In the genomic region with DNA sequence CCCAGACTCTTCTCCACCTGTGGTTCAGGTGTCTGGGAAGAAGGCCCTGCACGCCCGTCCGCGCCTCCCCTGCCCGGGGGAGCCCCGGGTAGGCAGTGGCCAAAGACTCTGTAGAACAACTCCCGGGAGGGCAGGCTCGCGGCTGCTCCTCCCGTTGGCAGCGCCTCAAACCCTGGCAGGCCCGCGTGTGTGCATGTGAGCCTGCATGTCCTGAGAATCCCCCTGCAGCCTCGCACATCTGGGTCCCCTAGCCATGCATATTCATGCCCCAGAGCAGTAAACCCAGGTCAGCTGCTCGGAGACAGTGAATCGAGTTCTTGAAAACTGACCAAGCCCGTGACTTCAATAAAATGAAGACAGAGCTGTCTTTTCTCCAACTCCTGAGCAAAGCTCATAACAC, we compare ENCODE assay signal across 9 cellular contexts.
DNase-seq lines count a peak whose midpoint lies in the region; ATAC-seq, FAIRE-seq and TF ChIP-seq lines count a peak whose summit lies in the region.
"Had no signal": no experiment of that assay in that cellular context is flagged by ENCODE, and none has a peak within 500 bp of the region (broad histone marks: within the 10 kb centered on the region; RNA-seq: fewer than 3 reads in every experiment).

No MANE protein-coding gene starts in this region.

- peak; percentile 23 for DNase-seq in activated T-cell treated with anti-CD3 and anti-CD28 coated beads, Interleukin-2, amount 50 U/mL, for 1 hour
- DNase-seq in activated T-cell treated with anti-CD3 and anti-CD28 coated beads for 4 hours (no peak), RWPE2 (ENCODE audit: low spot score) (no peak), endothelial cell of umbilical vein (ENCODE audit: low read depth, low spot score) (peak; percentile 8), mesendoderm (peak; percentile 59), tibial nerve (ENCODE audit: low spot score in 2 of 2) (peak; percentile 25 to 38), inferior parietal cortex (ENCODE audit: extremely low spot score) (no peak)

- no peak overlapping the region for H2BK15ac ChIP-seq in mesendoderm (replicated peaks; ENCODE audit: low read depth)

- dilution Hi-C loops in endothelial cell of umbilical vein (cut with MboI; ENCODE audit: extremely low pct_ligation_motif_present, low sequenced_read_pairs): no loop called here

- peak overlapping the region; percentile 87 for H3K56ac ChIP-seq in mesendoderm (ENCODE audit: low read length)

- H3K27ac ChIP-seq in RWPE2 (ENCODE audit: poor library complexity, severe bottlenecking): no peak overlapping the region
- H3K27ac ChIP-seq in endothelial cell of umbilical vein (ENCODE audit: insufficient read depth, low read depth, low read length): no peak overlapping the region
- peak overlapping the region; percentile 60 for H3K27ac ChIP-seq in mesendoderm (ENCODE audit: low read depth, low read length)
- peak overlapping the region; percentile 9 to 87 (median 71) for H3K27ac ChIP-seq in tibial nerve

- peak overlapping the region; percentile 20 for H3K4me3 ChIP-seq in RWPE2 (ENCODE audit: severe bottlenecking)
- peak overlapping the region in 2 of 3 experiments; percentile 47 to 63 for H3K4me3 ChIP-seq in endothelial cell of umbilical vein (replicated peaks in 1 of 3; ENCODE audit: insufficient read depth in 1 of 3, low read depth in 1 of 3, low read length in 3 of 3)
- H3K4me3 ChIP-seq in mesendoderm (ENCODE audit: low read length): no peak overlapping the region
- H3K4me3 ChIP-seq in tibial nerve: peak overlapping the region; percentile 37 to 60 (median 46)

- peak overlapping the region; percentile 54 for H3K18ac ChIP-seq in mesendoderm (ENCODE audit: low read length)

- H3K79me1 ChIP-seq in mesendoderm (ENCODE audit: low read length): no peaks in the 10 kb centered on the region

- H3K4me1 ChIP-seq in RWPE2 (ENCODE audit: insufficient read depth, poor library complexity, severe bottlenecking): no peaks in the 10 kb centered on the region
- H3K4me1 ChIP-seq in endothelial cell of umbilical vein (ENCODE audit: control insufficient read depth, extremely low read depth, insufficient read depth, low read length): peaks cover 17% of the 10 kb centered on the region
- H3K4me1 ChIP-seq in mesendoderm (ENCODE audit: control insufficient read depth, low read depth, low read length): peaks cover 12% of the 10 kb centered on the region
- peaks cover 0 to 34% (median 7%) of the 10 kb centered on the region in 4 donors for H3K4me1 ChIP-seq in tibial nerve

- intact Hi-C loops in endothelial cell of umbilical vein (cut with micrococcal nuclease): loop anchor here (1.0 to 5.0 kb wide), 3 partner anchors 95 to 162 kb away; no protein-coding TSS in a partner anchor

- POLR2A ChIA-PET in endothelial cell of umbilical vein (lab: Charles Lee): no interaction called here

- no peak overlapping the region for H2AK5ac ChIP-seq in mesendoderm (ENCODE audit: low read length)

- no peaks in the 10 kb centered on the region for H3K9me1 ChIP-seq in endothelial cell of umbilical vein (replicated peaks; ENCODE audit: control insufficient read depth, extremely low read depth, insufficient read depth, low read length)

- TF ChIP-seq CTCF in RWPE2 (IDR thresholded peaks at IDR 0.05; ENCODE audit: poor library complexity, severe bottlenecking): no peak
- TF ChIP-seq CTCF in endothelial cell of umbilical vein (IDR thresholded peaks at IDR 0.05; ENCODE audit: extremely low read depth in 1 of 2, insufficient read depth in 1 of 2, low read depth in 1 of 2, low read length in 2 of 2): no peak
- TF ChIP-seq CTCF in tibial nerve (IDR thresholded peaks at IDR 0.05): no peak

- no peak for TF ChIP-seq POLR2A in endothelial cell of umbilical vein (IDR thresholded peaks at IDR 0.05; ENCODE audit: low read depth, low read length)
- no peak for TF ChIP-seq POLR2A in tibial nerve (IDR thresholded peaks at IDR 0.05)

- H3K36me3 ChIP-seq in RWPE2 (ENCODE audit: low read depth) (no peaks in the 10 kb centered on the region), endothelial cell of umbilical vein (ENCODE audit: control insufficient read depth in 2 of 2, extremely low read depth in 1 of 2, insufficient read depth in 2 of 2, low read length in 2 of 2) (no peaks in the 10 kb centered on the region), mesendoderm (ENCODE audit: control insufficient read depth, insufficient read depth, low read length) (no peaks in the 10 kb centered on the region), tibial nerve (no peaks in the 10 kb centered on the region)

- ATAC-seq in HG02678 (IDR thresholded peaks at IDR 0.05; ENCODE audit: unreplicated experiment): peak; percentile 50
- peak; percentile 13; the same call in 1 of the 3 replicates for ATAC-seq in RWPE2 (ENCODE audit: low read depth)

- no peaks in the 10 kb centered on the region for H4K20me1 ChIP-seq in endothelial cell of umbilical vein (replicated peaks; ENCODE audit: control insufficient read depth, extremely low read depth, insufficient read depth, low read length)

- peak overlapping the region; percentile 33 for H2BK120ac ChIP-seq in mesendoderm (ENCODE audit: low read depth, low read length)

- no CpG with 5 or more reads among the region's 17 CpGs for WGBS in mesendoderm (ENCODE audit: extremely low coverage, insufficient coverage, low lambda C conversion rate)
- WGBS in tibial nerve, 2 donors: 2 to 9% methylated on average over 12 to 17 of the region's 17 CpGs

- BruUV-seq in endothelial cell of umbilical vein (replicated peaks; lab: Mats Ljungman, UMichigan): no TSS peak

- peak overlapping the region; percentile 29 for H3K4ac ChIP-seq in mesendoderm (ENCODE audit: low read depth, low read length)

- H3K9ac ChIP-seq in endothelial cell of umbilical vein (replicated peaks; ENCODE audit: extremely low read depth, insufficient read depth, low read length) (peak overlapping the region; percentile 69), mesendoderm (ENCODE audit: low read length) (peak overlapping the region; percentile 75)

- H4K5ac ChIP-seq in mesendoderm (ENCODE audit: low read length): no peak overlapping the region

- no peak overlapping the region for H2BK5ac ChIP-seq in mesendoderm (ENCODE audit: low read length)

- CTCF ChIA-PET in endothelial cell of umbilical vein (lab: Charles Lee): interaction anchor here (1.0 to 1.9 kb wide), 6 partner anchors 30 to 161 kb away, joined by 3 to 12 read pairs (median 4); no protein-coding TSS in a partner anchor

- no peak for FAIRE-seq in endothelial cell of umbilical vein (lab: Jason Lieb, UNC)
- FAIRE-seq: colon had no signal

- H3K27me3 ChIP-seq in RWPE2 (ENCODE audit: insufficient read depth, poor library complexity, severe bottlenecking) (no peaks in the 10 kb centered on the region), endothelial cell of umbilical vein (ENCODE audit: control insufficient read depth in 2 of 2, insufficient read depth in 2 of 2, low read length in 2 of 2) (no peaks in the 10 kb centered on the region), mesendoderm (ENCODE audit: insufficient read depth, low read length, poor library complexity) (no peaks in the 10 kb centered on the region), tibial nerve (no peaks in the 10 kb centered on the region)

- peak overlapping the region; percentile 98 for H2AFZ ChIP-seq in endothelial cell of umbilical vein (ENCODE audit: low read depth, low read length)

- H3K9me3 ChIP-seq in RWPE2 (ENCODE audit: severe bottlenecking) (no peaks in the 10 kb centered on the region), endothelial cell of umbilical vein (replicated peaks; ENCODE audit: control insufficient read depth, insufficient read depth, low read length) (no peaks in the 10 kb centered on the region), tibial nerve (no peaks in the 10 kb centered on the region)

- peak overlapping the region; percentile 18 for H3K23ac ChIP-seq in mesendoderm (ENCODE audit: low read length)

- H3K4me2 ChIP-seq in endothelial cell of umbilical vein (ENCODE audit: insufficient read depth, low read length): peak overlapping the region; percentile 94
- peak overlapping the region; percentile 51 for H3K4me2 ChIP-seq in mesendoderm (ENCODE audit: low read length)

- no peak overlapping the region for H4K8ac ChIP-seq in mesendoderm (ENCODE audit: low read depth, low read length)

- TF ChIP-seq EP300 in tibial nerve (IDR thresholded peaks at IDR 0.05): no peak

- no peaks in the 10 kb centered on the region for H3K79me2 ChIP-seq in endothelial cell of umbilical vein (ENCODE audit: control insufficient read depth, insufficient read depth, low read length)
- H3K79me2 ChIP-seq in mesendoderm (ENCODE audit: control insufficient read depth, insufficient read depth, low read length): no peaks in the 10 kb centered on the region

TF ChIP-seq in endothelial cell of umbilical vein, 7 proteins besides CTCF, POLR2A, EP300 and RAD21:
- no peak for TF ChIP-seq MYC (IDR thresholded peaks at IDR 0.05; ENCODE audit: low read depth, low read length)
- TF ChIP-seq EZH2 (IDR thresholded peaks at IDR 0.05; ENCODE audit: borderline replicate concordance, low read depth, low read length, severe bottlenecking): no peak
- no peak for TF ChIP-seq POLR2AphosphoS5 (IDR thresholded peaks at IDR 0.05; ENCODE audit: insufficient read depth, low read depth, low read length)
- no peak for TF ChIP-seq GATA2 (IDR thresholded peaks at IDR 0.05; ENCODE audit: insufficient read depth, insufficient read length, low read depth, low read length)

Comparison
In these comparisons a context has a peak if more than half of its experiments do, and no peak if none do; other contexts are left out.
1. DNase-seq: peak in activated T-cell treated with anti-CD3 and anti-CD28 coated beads, Interleukin-2, amount 50 U/mL, for 1 hour (single experiment), endothelial cell of umbilical vein (single experiment), mesendoderm (single experiment) and tibial nerve (2 of 2); none in activated T-cell treated with anti-CD3 and anti-CD28 coated beads for 4 hours (single experiment), RWPE2 (single experiment) and inferior parietal cortex (single experiment).
2. H3K27ac ChIP-seq: peak in mesendoderm (single experiment) and tibial nerve (4 of 4); none in RWPE2 (single experiment) and endothelial cell of umbilical vein (single experiment).